In the genomic region with DNA sequence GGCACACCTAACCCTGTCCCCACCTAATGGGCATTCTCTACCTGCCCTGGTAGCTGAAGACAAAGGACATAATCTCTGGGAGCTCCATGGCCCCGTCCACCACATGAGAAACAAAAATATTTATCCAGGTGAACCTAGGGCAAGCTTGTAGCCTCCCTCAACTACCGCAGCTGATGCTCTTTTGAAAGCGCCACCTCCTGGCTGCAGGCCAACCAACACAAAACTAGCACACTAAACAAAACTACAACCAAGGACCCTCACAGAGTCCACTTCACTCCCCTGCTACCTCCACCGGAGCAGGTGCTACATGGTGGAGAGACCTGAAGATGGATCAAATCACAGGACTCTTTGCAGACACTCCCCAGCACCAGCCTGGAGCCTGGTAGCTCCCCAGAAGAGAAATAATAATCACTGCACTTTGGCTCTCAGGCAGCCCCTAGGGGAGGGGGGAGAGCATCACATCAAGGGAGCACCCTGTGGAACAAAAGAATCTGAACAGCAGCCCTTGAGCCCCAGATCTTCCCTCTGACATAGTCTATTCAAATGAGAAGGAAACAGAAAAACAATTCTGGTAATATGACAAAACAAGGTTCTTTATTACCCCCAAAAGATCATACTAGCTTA, we compare ENCODE assay signal across 17 cellular contexts.
DNase-seq lines count a peak whose midpoint lies in the region; ATAC-seq, FAIRE-seq and TF ChIP-seq lines count a peak whose summit lies in the region.
"Had no signal": no experiment of that assay in that cellular context is flagged by ENCODE, and none has a peak within 500 bp of the region (broad histone marks: within the 10 kb centered on the region; RNA-seq: fewer than 3 reads in every experiment).

No MANE protein-coding gene starts in this region.

- H3K9me2 ChIP-seq in GM23338 (ENCODE audit: insufficient read depth): peaks cover 9% of the 10 kb centered on the region
- no peaks in the 10 kb centered on the region for H3K9me2 ChIP-seq in SK-N-SH

- H4K20me1 ChIP-seq in HepG2 (ENCODE audit: insufficient read depth, low read length) (no peaks in the 10 kb centered on the region), GM23338 (replicated peaks; ENCODE audit: insufficient read depth) (no peaks in the 10 kb centered on the region), SK-N-SH (ENCODE audit: insufficient read depth) (no peaks in the 10 kb centered on the region)

- intact Hi-C loops in HepG2 (cut with micrococcal nuclease; ENCODE audit: unreplicated experiment) (loop anchor here (1.0 kb wide), 1 partner anchor 200 kb away; no protein-coding TSS in a partner anchor), right lobe of liver (cut with DNase I) (no loop called here), thyroid gland (cut with DNase I) (no loop called here), vagina (cut with DNase I) (no loop called here)

- H2AFZ ChIP-seq in HepG2 (ENCODE audit: low read length) (no peak overlapping the region), GM23338 (peak overlapping the region; percentile 79), SK-N-SH (ENCODE audit: low read depth) (no peak overlapping the region)

- H3K36me3 ChIP-seq in HepG2 (replicated peaks in 1 of 2; ENCODE audit: control insufficient read depth in 1 of 2, insufficient read depth in 2 of 2, low read length in 2 of 2) (no peaks in the 10 kb centered on the region), right lobe of liver (no peaks in the 10 kb centered on the region), GM23338 (ENCODE audit: insufficient read depth) (no peaks in the 10 kb centered on the region), thyroid gland (no peaks in the 10 kb centered on the region), SK-N-SH (replicated peaks in 1 of 2; ENCODE audit: control insufficient read depth in 1 of 2, insufficient read depth in 2 of 2, low read length in 1 of 2) (no peaks in the 10 kb centered on the region), vagina (no peaks in the 10 kb centered on the region)
- H3K36me3 ChIP-seq: adrenal gland had no signal

- DNase-seq in HepG2 (ENCODE audit: low spot score): no peak
- DNase-seq in right lobe of liver: no peak
- peak; percentile 64 for DNase-seq in GM23338 (ENCODE audit: low spot score)
- peak; percentile 61 for DNase-seq in WTC11 (ENCODE audit: low spot score)
- DNase-seq in thyroid gland: peak; percentile 14 to 33
- DNase-seq in SK-N-SH: no peak
- DNase-seq in vagina (ENCODE audit: extremely low spot score in 2 of 2): no peak
- DNase-seq: activated T-cell treated with anti-CD3 and anti-CD28 coated beads for 4 hours, adrenal gland, DMS 273 treated with DMSO at 0.1 percent for 48 hours, foreskin melanocyte, NCI-H446 treated with DMSO at 0.1 percent for 48 hours had no signal

- H3K9me3 ChIP-seq in HepG2 (ENCODE audit: low read length) (no peaks in the 10 kb centered on the region), right lobe of liver (no peaks in the 10 kb centered on the region), thyroid gland (no peaks in the 10 kb centered on the region), SK-N-SH (no peaks in the 10 kb centered on the region), vagina (no peaks in the 10 kb centered on the region)
- H3K9me3 ChIP-seq: adrenal gland had no signal

- ATAC-seq in HepG2: peak; percentile 76
- ATAC-seq in right lobe of liver: no peak
- ATAC-seq in GM23338: peak; percentile 85
- peak; percentile 92 for ATAC-seq in WTC11
- no peak for ATAC-seq in GM18520 (IDR thresholded peaks at IDR 0.05; ENCODE audit: unreplicated experiment)
- ATAC-seq: sciatic nerve had no signal

- TF ChIP-seq RAD21 in HepG2 (CRISPR knock-in tag; IDR thresholded peaks at IDR 0.05): no peak
- TF ChIP-seq RAD21 in SK-N-SH (IDR thresholded peaks at IDR 0.05; ENCODE audit: low read length): no peak

- no peak overlapping the region for H3K4me3 ChIP-seq in HepG2 (replicated peaks in 1 of 3; ENCODE audit: insufficient read depth in 1 of 3, low read depth in 2 of 3, low read length in 3 of 3)
- H3K4me3 ChIP-seq in right lobe of liver: no peak overlapping the region
- no peak overlapping the region for H3K4me3 ChIP-seq in GM23338
- no peak overlapping the region for H3K4me3 ChIP-seq in thyroid gland (replicated peaks in 1 of 3)
- H3K4me3 ChIP-seq in SK-N-SH (ENCODE audit: low read depth in 2 of 2, low read length in 1 of 2): no peak overlapping the region
- no peak overlapping the region for H3K4me3 ChIP-seq in vagina
- H3K4me3 ChIP-seq: adrenal gland had no signal

- no peak overlapping the region for H3K27ac ChIP-seq in HepG2 (ENCODE audit: extremely low read length, insufficient read depth, low read length)
- H3K27ac ChIP-seq in right lobe of liver: no peak overlapping the region
- no peak overlapping the region for H3K27ac ChIP-seq in GM23338 (ENCODE audit: low read depth)
- H3K27ac ChIP-seq in thyroid gland: no peak overlapping the region
- H3K27ac ChIP-seq in SK-N-SH (ENCODE audit: low read depth in 2 of 2, low read length in 1 of 2): no peak overlapping the region
- no peak overlapping the region for H3K27ac ChIP-seq in vagina
- H3K27ac ChIP-seq: adrenal gland, VCaP had no signal

- H3K4me2 ChIP-seq in HepG2 (ENCODE audit: low read depth, low read length): no peak overlapping the region
- no peak overlapping the region for H3K4me2 ChIP-seq in GM23338
- no peak overlapping the region for H3K4me2 ChIP-seq in SK-N-SH

- POLR2A ChIA-PET in HepG2 (lab: Yijun Ruan, JAX) (no interaction called here), WTC11 (lab: Charles Lee) (no interaction called here), SK-N-SH (lab: Yijun Ruan, JAX) (no interaction called here)

- no peaks in the 10 kb centered on the region for H3K4me1 ChIP-seq in HepG2 (ENCODE audit: insufficient read depth, low read length)
- no peaks in the 10 kb centered on the region for H3K4me1 ChIP-seq in right lobe of liver
- no peaks in the 10 kb centered on the region for H3K4me1 ChIP-seq in GM23338 (ENCODE audit: insufficient read depth)
- no peaks in the 10 kb centered on the region for H3K4me1 ChIP-seq in thyroid gland
- H3K4me1 ChIP-seq in SK-N-SH (ENCODE audit: control insufficient read depth in 1 of 2, insufficient read depth in 2 of 2, low read depth in 1 of 2, low read length in 1 of 2): no peaks in the 10 kb centered on the region
- no peaks in the 10 kb centered on the region for H3K4me1 ChIP-seq in vagina
- H3K4me1 ChIP-seq: adrenal gland had no signal

- no peaks in the 10 kb centered on the region for H3K79me2 ChIP-seq in HepG2 (ENCODE audit: insufficient read depth, low read length)
- no peaks in the 10 kb centered on the region for H3K79me2 ChIP-seq in GM23338 (replicated peaks; ENCODE audit: insufficient read depth)
- no peaks in the 10 kb centered on the region for H3K79me2 ChIP-seq in SK-N-SH (ENCODE audit: insufficient read depth)

- H3K9me3 Mint-ChIP-seq in GM23338 (no peaks in the 10 kb centered on the region), WTC11 (no peaks in the 10 kb centered on the region)
- H3K9me3 Mint-ChIP-seq: central memory CD8-positive, alpha-beta T cell had no signal

- H3K27me3 Mint-ChIP-seq in GM23338 (ENCODE audit: insufficient read depth, low read depth, poor library complexity) (peaks cover 5% of the 10 kb centered on the region), WTC11 (ENCODE audit: low read depth) (no peaks in the 10 kb centered on the region)

- FAIRE-seq in HepG2 (lab: Jason Lieb, UNC): no peak

- CTCF ChIA-PET in HepG2 (lab: Yijun Ruan, JAX; ENCODE audit: low intra/inter-chr PET ratio, low total read pairs) (no interaction called here), WTC11 (lab: Charles Lee) (interaction anchor here (0.7 to 2.2 kb wide), 18 partner anchors 9 to 317 kb away, joined by 3 to 50 read pairs (median 4); partner anchors contain the start of gene ATP8A1), SK-N-SH (lab: Yijun Ruan, JAX) (no interaction called here)

- no peak overlapping the region for H3K27ac Mint-ChIP-seq in GM23338
- no peak overlapping the region for H3K27ac Mint-ChIP-seq in WTC11
- H3K27ac Mint-ChIP-seq: IgD-negative memory B cell had no signal

- H3K4me3 Mint-ChIP-seq in GM23338: no peak overlapping the region
- no peak overlapping the region for H3K4me3 Mint-ChIP-seq in WTC11
- H3K4me3 Mint-ChIP-seq: central memory CD8-positive, alpha-beta T cell; IgD-negative memory B cell had no signal

- no TSS peak for BruUV-seq in HepG2 (replicated peaks; lab: Mats Ljungman, UMichigan)

- in situ Hi-C loops in HepG2 (cut with HindIII; ENCODE audit: extremely low pct_ligation_motif_present, low pct_unique_long_range_greater_than_20kb): loop anchor here (25.0 kb wide), 1 partner anchor 206 kb away; no protein-coding TSS in a partner anchor

- H3K36me3 Mint-ChIP-seq in GM23338 (ENCODE audit: low read depth): no peaks in the 10 kb centered on the region
- H3K36me3 Mint-ChIP-seq in WTC11: no peaks in the 10 kb centered on the region

- 30% methylated on average over 4 of the region's 4 CpGs for WGBS in HepG2 (ENCODE audit: low lambda C conversion rate)
- WGBS in right lobe of liver (ENCODE audit: insufficient coverage, low coverage, low lambda C conversion rate, missing lambda C conversion rate): 46% methylated on average over 2 of the region's 4 CpGs
- WGBS in thyroid gland, 2 donors: 36 to 60% methylated on average over 4 of the region's 4 CpGs
- WGBS in SK-N-SH (ENCODE audit: low lambda C conversion rate): 42% methylated on average over 4 of the region's 4 CpGs

- H3K9ac ChIP-seq in HepG2 (ENCODE audit: insufficient read depth, low read depth, low read length) (no peak overlapping the region), SK-N-SH (no peak overlapping the region)

- H3K4me1 Mint-ChIP-seq in GM23338: peaks cover 12% of the 10 kb centered on the region
- H3K4me1 Mint-ChIP-seq in WTC11: peaks cover 11% of the 10 kb centered on the region
- H3K4me1 Mint-ChIP-seq: central memory CD8-positive, alpha-beta T cell had no signal

- TF ChIP-seq POLR2A in HepG2 (IDR thresholded peaks at IDR 0.05; ENCODE audit: insufficient read depth in 1 of 2, low read depth in 2 of 2, low read length in 2 of 2): no peak
- TF ChIP-seq POLR2A in right lobe of liver (IDR thresholded peaks at IDR 0.05): no peak
- TF ChIP-seq POLR2A in thyroid gland (IDR thresholded peaks at IDR 0.05): no peak
- TF ChIP-seq POLR2A in vagina (IDR thresholded peaks at IDR 0.05): no peak

- no peaks in the 10 kb centered on the region for H3K27me3 ChIP-seq in HepG2 (ENCODE audit: control insufficient read depth in 1 of 2, insufficient read depth in 2 of 2, low read length in 2 of 2)
- H3K27me3 ChIP-seq in right lobe of liver: peaks cover 0 to 4% of the 10 kb centered on the region in 2 donors
- no peaks in the 10 kb centered on the region for H3K27me3 ChIP-seq in GM23338 (ENCODE audit: insufficient read depth)
- H3K27me3 ChIP-seq in thyroid gland: no peaks in the 10 kb centered on the region
- no peaks in the 10 kb centered on the region for H3K27me3 ChIP-seq in SK-N-SH (ENCODE audit: insufficient read depth)
- H3K27me3 ChIP-seq in vagina: no peaks in the 10 kb centered on the region
- H3K27me3 ChIP-seq: adrenal gland had no signal

- TF ChIP-seq EP300 in HepG2 (IDR thresholded peaks at IDR 0.05; ENCODE audit: low read depth in 2 of 2, low read length in 2 of 2) (no peak), HepG2 (CRISPR knock-in tag; IDR thresholded peaks at IDR 0.05; ENCODE audit: borderline replicate concordance) (no peak), SK-N-SH (IDR thresholded peaks at IDR 0.05; ENCODE audit: borderline replicate concordance in 1 of 2, low read depth in 1 of 2, low read length in 1 of 2) (no peak)

- H3F3A ChIP-seq in GM23338 (replicated peaks; ENCODE audit: low read depth): no peaks in the 10 kb centered on the region
- H3F3A ChIP-seq in SK-N-SH (replicated peaks; ENCODE audit: insufficient read depth): no peaks in the 10 kb centered on the region

- TF ChIP-seq CTCF in HepG2 (CRISPR knock-in tag; IDR thresholded peaks at IDR 0.05): peak; percentile 42
- TF ChIP-seq CTCF in right lobe of liver (IDR thresholded peaks at IDR 0.05): no peak
- TF ChIP-seq CTCF in GM23338 (conservative IDR thresholded peaks at IDR 0.05; ENCODE audit: low read depth in 2 of 2): peak; percentile 72 to 74
- TF ChIP-seq CTCF in WTC11 (IDR thresholded peaks at IDR 0.05): peak; percentile 34; the same call in 1 of the 2 replicates
- no peak for TF ChIP-seq CTCF in thyroid gland (IDR thresholded peaks at IDR 0.05)
- TF ChIP-seq CTCF in SK-N-SH (IDR thresholded peaks at IDR 0.05): no peak
- TF ChIP-seq CTCF in vagina (IDR thresholded peaks at IDR 0.05): no peak

Comparison
In these comparisons a context has a peak if more than half of its experiments do, and no peak if none do; other contexts are left out.
1. ATAC-seq: peak in HepG2 (single experiment), GM23338 (single experiment) and WTC11 (single experiment); none in right lobe of liver (0 of 4) and GM18520 (single experiment).
2. CTCF ChIP-seq: peak in HepG2 (single experiment), GM23338 (2 of 2) and WTC11 (single experiment); none in right lobe of liver (0 of 4), thyroid gland (0 of 6), SK-N-SH (single experiment) and vagina (0 of 3).
3. DNase-seq: peak in GM23338 (single experiment), WTC11 (single experiment) and thyroid gland (2 of 2); none in HepG2 (single experiment), right lobe of liver (0 of 3), SK-N-SH (single experiment) and vagina (0 of 2).
4. Of the 50 proteins assayed by ChIP-seq in both HepG2 and WTC11: peak only in HepG2: none; only in WTC11: none; in both: CTCF; in neither: 49.